ENCODE assay signal across 19 cellular contexts in genomic region chr12:122125452-122126341, GRCh38. TPM values are rescaled to one million over a fixed set of nuclear protein-coding genes. Genes with fewer than 3 reads are reported as not detected.
A peak's percentile ranks its signal among the peaks of the same experiment; 100 is the strongest.
DNase-seq lines count a peak whose midpoint lies in the region; ATAC-seq and TF ChIP-seq lines count a peak whose summit lies in the region.
"Had no signal": no experiment of that assay in that cellular context is flagged by ENCODE, and none has a peak within 500 bp of the region (broad histone marks: within the 10 kb centered on the region; RNA-seq: fewer than 3 reads in every experiment).

No MANE protein-coding gene starts in this region.

- H4K8ac ChIP-seq in neuronal stem cell (ENCODE audit: low read depth, low read length): peak overlapping the region; percentile 56

- CTCF ChIA-PET in CD8-positive, alpha-beta T cell (lab: Charles Lee): interaction anchor here (0.7 to 12.1 kb wide), 5 partner anchors 24 to 207 kb away, joined by 3 to 239 read pairs (median 3); partner anchors contain the start of gene CFAP251

- no peak overlapping the region for H4K91ac ChIP-seq in neuronal stem cell (ENCODE audit: low read depth, low read length, poor library complexity)

- no peak overlapping the region for H2BK15ac ChIP-seq in neuronal stem cell (ENCODE audit: low read length)

- no peak for TF ChIP-seq CTCF in CD8-positive, alpha-beta T cell (IDR thresholded peaks at IDR 0.05)
- TF ChIP-seq CTCF in colonic mucosa (IDR thresholded peaks at IDR 0.05): no peak

- H3K27me3 ChIP-seq in CD8-positive, alpha-beta T cell (ENCODE audit: insufficient read depth, low read length): no peaks in the 10 kb centered on the region
- no peaks in the 10 kb centered on the region for H3K27me3 ChIP-seq in colonic mucosa
- H3K27me3 ChIP-seq in neuronal stem cell (ENCODE audit: control insufficient read depth in 3 of 3, insufficient read depth in 3 of 3, low read depth in 1 of 3, low read length in 3 of 3): no peaks in the 10 kb centered on the region

- H3K4me1 ChIP-seq in CD8-positive, alpha-beta T cell (ENCODE audit: insufficient read depth, low read length): peaks cover 36% of the 10 kb centered on the region
- peaks cover 11% of the 10 kb centered on the region for H3K4me1 ChIP-seq in colonic mucosa
- H3K4me1 ChIP-seq in neuronal stem cell (ENCODE audit: control insufficient read depth in 2 of 2, insufficient read depth in 1 of 2, low read depth in 1 of 2, low read length in 2 of 2): peaks cover 3 to 4% of the 10 kb centered on the region in 2 donors

- ATAC-seq in CD8-positive, alpha-beta T cell: peak; percentile 28
- ATAC-seq in HG02852 (IDR thresholded peaks at IDR 0.05; ENCODE audit: unreplicated experiment) (no peak), HG02973 (IDR thresholded peaks at IDR 0.05; ENCODE audit: unreplicated experiment) (no peak), HG03442 (IDR thresholded peaks at IDR 0.05; ENCODE audit: unreplicated experiment) (no peak)
- ATAC-seq: stimulated activated naive B cell treated with anti-CD40 and anti-IgM and Interleukin-4, amounts not matched to agents 10 μg/mL and 1 μg/mL and 100 μg/mL, for 72 hours had no signal

- H3K36me3 Mint-ChIP-seq in CD8-positive, alpha-beta T cell: peaks cover 43% of the 10 kb centered on the region

- no peak overlapping the region for H3K4me2 ChIP-seq in neuronal stem cell (ENCODE audit: insufficient read depth, low read length, poor library complexity, severe bottlenecking)

- no peaks in the 10 kb centered on the region for H3K9me3 ChIP-seq in CD8-positive, alpha-beta T cell (ENCODE audit: low read length)
- H3K9me3 ChIP-seq in colonic mucosa (no peaks in the 10 kb centered on the region), neuronal stem cell (replicated peaks in 1 of 2; ENCODE audit: control insufficient read depth in 2 of 2, insufficient read depth in 1 of 2, low read depth in 1 of 2, low read length in 2 of 2) (no peaks in the 10 kb centered on the region)
- H3K9me3 ChIP-seq: mucosa of descending colon had no signal

- H2BK12ac ChIP-seq in neuronal stem cell (ENCODE audit: low read length): no peak overlapping the region

- no peak overlapping the region for H3K4me3 ChIP-seq in CD8-positive, alpha-beta T cell (ENCODE audit: low read depth, low read length)
- H3K4me3 ChIP-seq in colonic mucosa (no peak overlapping the region), neuronal stem cell (ENCODE audit: low read length in 2 of 2) (no peak overlapping the region)
- H3K4me3 ChIP-seq: mucosa of descending colon had no signal

- no peaks in the 10 kb centered on the region for H3K79me1 ChIP-seq in neuronal stem cell (ENCODE audit: low read depth, low read length)

- H3K27ac ChIP-seq in CD8-positive, alpha-beta T cell (ENCODE audit: low read depth, low read length): no peak overlapping the region
- H3K27ac ChIP-seq in colonic mucosa (peak overlapping the region; percentile 32), neuronal stem cell (replicated peaks; ENCODE audit: low read length) (no peak overlapping the region)

- no peak overlapping the region for H3K23ac ChIP-seq in neuronal stem cell (ENCODE audit: low read depth, low read length, poor library complexity)

- POLR2A ChIA-PET in CD8-positive, alpha-beta T cell (lab: Charles Lee): no interaction called here

- H3K4me1 Mint-ChIP-seq in CD8-positive, alpha-beta T cell (ENCODE audit: low read depth): peaks cover 41% of the 10 kb centered on the region

- H3K36me3 ChIP-seq in CD8-positive, alpha-beta T cell (ENCODE audit: insufficient read depth, low read length): peaks cover 37% of the 10 kb centered on the region
- H3K36me3 ChIP-seq in colonic mucosa (peaks cover 28% of the 10 kb centered on the region), neuronal stem cell (replicated peaks in 1 of 2; ENCODE audit: control insufficient read depth in 2 of 2, insufficient read depth in 2 of 2, low read length in 2 of 2) (peaks cover 9 to 38% of the 10 kb centered on the region in 2 donors)

- H2AK5ac ChIP-seq in neuronal stem cell (ENCODE audit: low read depth, low read length): no peak overlapping the region

- H3K9me3 Mint-ChIP-seq in CD8-positive, alpha-beta T cell: no peaks in the 10 kb centered on the region
- H3K9me3 Mint-ChIP-seq: CD4-positive, alpha-beta memory T cell; stimulated activated naive B cell treated with anti-CD40 and anti-IgM and Interleukin-4, amounts not matched to agents 10 μg/mL and 1 μg/mL and 100 μg/mL, for 72 hours had no signal

- no peaks in the 10 kb centered on the region for H3K27me3 Mint-ChIP-seq in CD8-positive, alpha-beta T cell (ENCODE audit: low read depth)
- H3K27me3 Mint-ChIP-seq: CD4-positive, alpha-beta memory T cell; stimulated activated naive B cell treated with anti-CD40 and anti-IgM and Interleukin-4, amounts not matched to agents 10 μg/mL and 1 μg/mL and 100 μg/mL, for 72 hours had no signal

- intact Hi-C loops in CD8-positive, alpha-beta T cell (cut with DNase I, micrococcal nuclease): loop anchor here in 1 of 2 experiments (10.0 kb wide), 2 partner anchors 139 to 211 kb away; partner anchors contain the start of genes CFAP251 and VPS33A
- intact Hi-C loops in colonic mucosa (cut with DNase I): no loop called here

- H2AFZ ChIP-seq in neuronal stem cell (ENCODE audit: low read length): no peak overlapping the region

- H3K9ac ChIP-seq in colonic mucosa (ENCODE audit: low read depth in 2 of 2, low read length in 2 of 2) (peak overlapping the region in 1 of 2 donors; percentile 62), neuronal stem cell (ENCODE audit: low read depth, low read length, poor library complexity) (peak overlapping the region; percentile 54)

- peak overlapping the region; percentile 75 for H3K27ac Mint-ChIP-seq in CD8-positive, alpha-beta T cell
- H3K27ac Mint-ChIP-seq: stimulated activated naive B cell treated with anti-CD40 and anti-IgM and Interleukin-4, amounts not matched to agents 10 μg/mL and 1 μg/mL and 100 μg/mL, for 72 hours had no signal

- in situ Hi-C loops in ACHN (cut with HindIII; ENCODE audit: low pct_ligation_motif_present, low pct_unique_long_range_greater_than_20kb, low sequenced_read_pairs): no loop called here

- no peak overlapping the region for H3K18ac ChIP-seq in neuronal stem cell (ENCODE audit: low read length)

- H3K4me3 Mint-ChIP-seq in CD8-positive, alpha-beta T cell: peak overlapping the region; percentile 19
- H3K4me3 Mint-ChIP-seq: CD4-positive, alpha-beta memory T cell; stimulated activated naive B cell treated with anti-CD40 and anti-IgM and Interleukin-4, amounts not matched to agents 10 μg/mL and 1 μg/mL and 100 μg/mL, for 72 hours had no signal

- no CpG with 5 or more reads among the region's 13 CpGs for WGBS in neuronal stem cell (ENCODE audit: extremely low coverage in 2 of 2, insufficient read length in 2 of 2, insufficient replicate concordance in 1 of 2), 2 donors

- H3K4ac ChIP-seq in neuronal stem cell (ENCODE audit: low read length): no peak overlapping the region

- no peak for DNase-seq in CD8-positive, alpha-beta T cell
- DNase-seq in OCI-M1 (lab: John Stamatoyannopoulos, UW) (peak; percentile 80), colonic mucosa (no peak), neuronal stem cell (ENCODE audit: low spot score) (no peak), ACHN (no peak)
- DNase-seq: activated CD4-positive, alpha-beta T cell treated with anti-CD3 and anti-CD28 coated beads, Interleukin-2, amount 50 U/mL, for 1 hour; activated effector memory CD4-positive, alpha-beta T cell treated with anti-CD3 and anti-CD28 coated beads, Interleukin-2, amount 50 U/mL, for 16 hours; CD4-positive, alpha-beta memory T cell; mucosa of descending colon; NCI-H1092; NCI-H226; stimulated activated CD4-positive, alpha-beta T cell treated with anti-CD3 and anti-CD28 coated beads, Interleukin-4, amount 100 ng/mL, for 4 hours; stimulated activated naive B cell treated with anti-CD40 and anti-IgM and Interleukin-4, amounts not matched to agents 10 μg/mL and 1 μg/mL and 100 μg/mL, for 72 hours had no signal

- H2BK120ac ChIP-seq in neuronal stem cell (ENCODE audit: low read depth, low read length): no peak overlapping the region

- no peak overlapping the region for H3K14ac ChIP-seq in neuronal stem cell (ENCODE audit: low read length)

- H2BK5ac ChIP-seq in neuronal stem cell (ENCODE audit: low read length): no peak overlapping the region

RNA-seq across cellular contexts. Expression of gene MLXIP, which starts 47.1 kb away (rescaled TPM):
- total RNA-seq in CD8-positive, alpha-beta T cell: 100 to 1,000 TPM; 117 to 132 TPM
- total RNA-seq in colonic mucosa: 100 to 1,000 TPM; 158 to 201 TPM
- 18.3 TPM for polyA plus RNA-seq in neuronal stem cell (2013, experiment 1 of 2)
- 18.1 TPM for polyA plus RNA-seq in neuronal stem cell (2013, experiment 2 of 2)

RNA-seq across cellular contexts. Expression of gene IL31, which starts 48.3 kb away (rescaled TPM):
- not detected for total RNA-seq in CD8-positive, alpha-beta T cell
- total RNA-seq in colonic mucosa: not detected
- not detected for polyA plus RNA-seq in neuronal stem cell (2013, experiment 1 of 2)
- polyA plus RNA-seq in neuronal stem cell (2013, experiment 2 of 2): not detected
- total RNA-seq: CD4-positive, alpha-beta memory T cell; endothelial cell of umbilical vein; glomerular endothelial cell; kidney epithelial cell; mucosa of descending colon had no signal
- polyA plus RNA-seq: CD4-positive, alpha-beta memory T cell; endothelial cell of umbilical vein had no signal

RNA-seq across cellular contexts. Expression of gene LRRC43, which starts 57.2 kb away (rescaled TPM):
- under 1 TPM; 0.38 to 0.39 TPM for total RNA-seq in CD8-positive, alpha-beta T cell
- under 1 TPM; 0.53 to 0.57 TPM for total RNA-seq in colonic mucosa
- 1.6 TPM for polyA plus RNA-seq in neuronal stem cell (2013, experiment 1 of 2)
- polyA plus RNA-seq in neuronal stem cell (2013, experiment 2 of 2): 1.5 TPM
- total RNA-seq: CD4-positive, alpha-beta memory T cell had no signal
- polyA plus RNA-seq: CD4-positive, alpha-beta memory T cell had no signal
